11 cellular contexts compared by ENCODE assay signal in the genomic region with DNA sequence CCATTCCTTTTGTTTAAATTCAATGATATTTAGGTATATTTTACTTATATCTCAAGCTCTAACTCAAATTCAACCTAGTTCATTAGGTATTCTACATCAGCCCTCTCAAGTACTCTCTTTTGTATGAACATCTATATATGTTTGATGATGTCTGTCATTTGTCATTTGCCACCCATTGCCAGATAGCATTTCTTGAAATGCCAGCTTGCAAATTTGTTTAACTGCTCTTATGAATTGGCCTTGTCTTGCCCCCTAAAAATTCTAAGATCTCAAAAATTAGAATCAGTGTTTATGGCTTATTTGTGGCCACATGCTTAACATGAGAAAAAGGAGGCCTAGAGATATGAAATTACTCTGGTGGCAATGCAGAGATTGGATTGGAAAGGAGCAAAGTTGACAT.
"Had no signal": no experiment of that assay in that cellular context is flagged by ENCODE, and none has a peak within 500 bp of the region (broad histone marks: within the 10 kb centered on the region; RNA-seq: fewer than 3 reads in every experiment).

No MANE protein-coding gene starts in this region.

- H3K9me3 ChIP-seq: HAP-1 had no signal

- H3K36me3 ChIP-seq: HAP-1 had no signal

- H3K4me3 ChIP-seq: GM23248, GM23338, HAP-1 had no signal

- FAIRE-seq: H1, H54 had no signal

- ATAC-seq: GM23338, HCT116 had no signal

- H3K9ac ChIP-seq: GM23248 had no signal

- DNase-seq: GM23248, GOT3, H7, H9, HCEC 1CT, HFFc6 had no signal

- H2AFZ ChIP-seq: GM23248, GM23338 had no signal

- H3K4me2 ChIP-seq: GM23338 had no signal

- H3K27ac ChIP-seq: GM23248 had no signal
